In genomic region chr10:44907576-44907975, GRCh38 we compare ENCODE assay signal across 2 cellular contexts.
TF ChIP-seq lines count a peak whose summit lies in the region.

No MANE protein-coding gene starts in this region.

TF ChIP-seq in HepG2, 621 proteins besides CTCF, POLR2A, EP300 and RAD21:
- no peak for TF ChIP-seq FUBP1 (CRISPR knock-in tag; IDR thresholded peaks at IDR 0.05; ENCODE audit: borderline replicate concordance)
- TF ChIP-seq NFRKB (IDR thresholded peaks at IDR 0.05): no peak

TF ChIP-seq in HEK293T, 16 proteins besides CTCF, POLR2A, EP300 and RAD21:
- TF ChIP-seq TARDBP (IDR thresholded peaks at IDR 0.05): no peak
- TF ChIP-seq L3MBTL2 (conservative IDR thresholded peaks at IDR 0.05): no peak
- no peak for TF ChIP-seq NFRKB (IDR thresholded peaks at IDR 0.05)
- TF ChIP-seq ELF4 (IDR thresholded peaks at IDR 0.05): no peak
- no peak for TF ChIP-seq HDGF (IDR thresholded peaks at IDR 0.05; ENCODE audit: borderline replicate concordance)
- TF ChIP-seq CTBP1 (IDR thresholded peaks at IDR 0.05; ENCODE audit: borderline replicate concordance): no peak
- no peak for TF ChIP-seq BHLHE40 (IDR thresholded peaks at IDR 0.05; ENCODE audit: borderline replicate concordance)
- no peak for TF ChIP-seq SUZ12 (IDR thresholded peaks at IDR 0.05)
- no peak for TF ChIP-seq LEF1 (IDR thresholded peaks at IDR 0.05; ENCODE audit: borderline replicate concordance)
- no peak for TF ChIP-seq ARNT (IDR thresholded peaks at IDR 0.05)
